In the genomic region with DNA sequence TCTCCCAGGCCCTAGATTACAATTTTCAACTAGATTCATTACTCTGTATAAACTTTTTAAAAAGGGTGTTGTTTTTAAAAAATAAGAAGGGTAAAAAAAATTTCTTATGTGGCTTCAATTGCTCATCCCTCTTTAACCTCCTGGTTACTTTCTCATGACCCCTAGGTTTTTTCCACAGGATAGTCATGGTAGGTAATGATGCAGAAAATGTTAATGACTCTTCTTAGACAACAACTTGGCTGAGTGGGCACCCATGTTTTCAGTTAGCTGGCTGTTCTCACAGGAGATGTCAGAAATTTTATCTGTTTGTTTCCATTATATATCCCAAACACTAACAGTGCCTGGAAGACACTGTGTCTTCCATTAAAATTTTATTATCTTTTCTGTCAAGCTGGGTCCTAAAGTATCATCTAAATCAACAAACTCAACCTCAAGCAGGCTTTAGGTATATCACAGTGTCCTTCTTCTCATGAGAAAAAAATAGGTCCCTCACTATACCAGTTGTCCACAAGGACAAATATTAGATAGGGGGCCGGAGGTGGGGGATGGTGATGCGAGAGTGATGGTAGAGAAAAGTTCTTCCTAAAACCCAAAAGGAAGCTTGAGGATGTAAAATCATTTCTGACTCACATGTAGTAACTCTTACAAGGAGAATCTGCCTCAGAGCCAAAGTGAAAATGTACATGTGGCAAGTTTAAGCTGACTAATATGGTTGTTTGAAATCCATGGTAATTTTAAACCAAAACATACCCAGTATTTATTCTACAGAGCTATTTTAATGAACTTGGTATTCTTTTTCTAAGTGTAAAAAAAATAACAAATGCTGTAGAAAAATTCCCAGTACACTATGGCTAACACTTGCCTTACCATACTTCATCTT, we compare ENCODE assay signal across 17 cellular contexts. TPM values are rescaled to one million over a fixed set of nuclear protein-coding genes. Genes with fewer than 3 reads are reported as not detected.
DNase-seq lines count a peak whose midpoint lies in the region; ATAC-seq and TF ChIP-seq lines count a peak whose summit lies in the region.
"Had no signal": no experiment of that assay in that cellular context is flagged by ENCODE, and none has a peak within 500 bp of the region (broad histone marks: within the 10 kb centered on the region; RNA-seq: fewer than 3 reads in every experiment).

No MANE protein-coding gene starts in this region.

- H3K9me3 Mint-ChIP-seq in CD4-positive, alpha-beta memory T cell = peaks cover 0 to 32% (median 16%) of the 10 kb centered on the region in 8 donors

- TF ChIP-seq EP300 in suprapubic skin (IDR thresholded peaks at IDR 0.05) = no peak

- H3K4me1 Mint-ChIP-seq in CD4-positive, alpha-beta memory T cell = no peaks in the 10 kb centered on the region
- H3K4me1 Mint-ChIP-seq: neural crest cell had no signal

- POLR2A ChIA-PET in CD4-positive, alpha-beta memory T cell (lab: Charles Lee; ENCODE audit: partially characterized antibody) = no interaction called here

- H3K27ac Mint-ChIP-seq in CD4-positive, alpha-beta memory T cell = no peak overlapping the region
- H3K27ac Mint-ChIP-seq: activated naive CD8-positive, alpha-beta T cell had no signal

- no peak overlapping the region for H3K4me2 ChIP-seq in smooth muscle cell

- H2AFZ ChIP-seq in smooth muscle cell (ENCODE audit: low read depth) = no peak overlapping the region

- no peak overlapping the region for H3K4me3 Mint-ChIP-seq in CD4-positive, alpha-beta memory T cell
- H3K4me3 Mint-ChIP-seq: activated naive CD8-positive, alpha-beta T cell; neural crest cell had no signal

- no peaks in the 10 kb centered on the region for H3K27me3 Mint-ChIP-seq in CD4-positive, alpha-beta memory T cell
- H3K27me3 Mint-ChIP-seq: activated naive CD8-positive, alpha-beta T cell had no signal

- no peak for TF ChIP-seq POLR2A in suprapubic skin (IDR thresholded peaks at IDR 0.05)

- peaks cover 81% of the 10 kb centered on the region for H3K79me2 ChIP-seq in smooth muscle cell (ENCODE audit: low read depth)

- H3K4me3 ChIP-seq in ascending aorta = no peak overlapping the region
- H3K4me3 ChIP-seq in foreskin fibroblast (ENCODE audit: low read depth in 1 of 2, low read length in 2 of 2) = no peak overlapping the region
- H3K4me3 ChIP-seq in smooth muscle cell = no peak overlapping the region
- H3K4me3 ChIP-seq in suprapubic skin = no peak overlapping the region
- no peak overlapping the region for H3K4me3 ChIP-seq in CD4-positive, alpha-beta memory T cell (ENCODE audit: low read length in 2 of 2)
- H3K4me3 ChIP-seq: SK-N-MC, transverse colon had no signal

- H3K36me3 Mint-ChIP-seq in CD4-positive, alpha-beta memory T cell = peaks cover 0 to 3% of the 10 kb centered on the region in 2 donors
- H3K36me3 Mint-ChIP-seq: activated naive CD8-positive, alpha-beta T cell had no signal

- WGBS in smooth muscle cell (ENCODE audit: low lambda C conversion rate) = 56% methylated on average over 2 of the region's 2 CpGs
- 98% methylated on average over 2 of the region's 2 CpGs for WGBS in suprapubic skin

- H3K27me3 ChIP-seq in ascending aorta = no peaks in the 10 kb centered on the region
- H3K27me3 ChIP-seq in smooth muscle cell (ENCODE audit: low read depth) = no peaks in the 10 kb centered on the region
- no peaks in the 10 kb centered on the region for H3K27me3 ChIP-seq in suprapubic skin
- no peaks in the 10 kb centered on the region for H3K27me3 ChIP-seq in CD4-positive, alpha-beta memory T cell (ENCODE audit: insufficient read depth, low read length)
- H3K27me3 ChIP-seq: transverse colon had no signal

- H3K27ac ChIP-seq in ascending aorta = peak overlapping the region; percentile 36 to 38
- H3K27ac ChIP-seq in smooth muscle cell (ENCODE audit: low read depth) = peak overlapping the region; percentile 87
- no peak overlapping the region for H3K27ac ChIP-seq in suprapubic skin
- no peak overlapping the region for H3K27ac ChIP-seq in CD4-positive, alpha-beta memory T cell (ENCODE audit: low read depth, low read length)
- H3K27ac ChIP-seq: SK-N-MC, transverse colon had no signal

- intact Hi-C loops in ascending aorta (cut with DNase I) = no loop called here
- intact Hi-C loops in CD4-positive, alpha-beta memory T cell (cut with micrococcal nuclease) = no loop called here

- H3K9me3 ChIP-seq in ascending aorta (peaks cover 0 to 3% of the 10 kb centered on the region in 2 donors), smooth muscle cell (replicated peaks; ENCODE audit: low read depth) (peaks cover 7% of the 10 kb centered on the region), suprapubic skin (no peaks in the 10 kb centered on the region)
- no peaks in the 10 kb centered on the region for H3K9me3 ChIP-seq in CD4-positive, alpha-beta memory T cell (ENCODE audit: control insufficient read depth in 1 of 2, low read length in 2 of 2)
- H3K9me3 ChIP-seq: transverse colon had no signal

- peak; percentile 25 for DNase-seq in NCI-H2171 treated with DMSO at 0.1 percent for 48 hours (lab: John Stamatoyannopoulos, UW)
- DNase-seq in NCI-H2171 (lab: John Stamatoyannopoulos, UW) = no peak
- no peak for DNase-seq in ascending aorta (ENCODE audit: low spot score in 2 of 2)
- DNase-seq in foreskin fibroblast = peak; percentile 65 to 79
- DNase-seq in smooth muscle cell (lab: John Stamatoyannopoulos, UW; ENCODE audit: unreplicated experiment) = no peak
- no peak for DNase-seq in suprapubic skin (ENCODE audit: low spot score in 2 of 2)
- DNase-seq in CD4-positive, alpha-beta memory T cell = no peak
- DNase-seq: 8988T; DMS79; NCI-H2081 treated with DMSO at 0.1 percent for 48 hours; stimulated activated CD4-positive, alpha-beta T cell treated with anti-CD3 and anti-CD28 coated beads, Interleukin-15, amount 100 ng/mL, for 24 hours; transverse colon had no signal

- H3K36me3 ChIP-seq in ascending aorta (peaks cover 3 to 28% of the 10 kb centered on the region in 2 donors), smooth muscle cell (ENCODE audit: low read depth) (peaks cover 47% of the 10 kb centered on the region), suprapubic skin (peaks cover 7% of the 10 kb centered on the region)
- no peaks in the 10 kb centered on the region for H3K36me3 ChIP-seq in CD4-positive, alpha-beta memory T cell (ENCODE audit: insufficient read depth, low read length)

- no peak for ATAC-seq in GM18858 (IDR thresholded peaks at IDR 0.05; ENCODE audit: unreplicated experiment)
- ATAC-seq: left lobe of liver had no signal

- peaks cover 9% of the 10 kb centered on the region for H4K20me1 ChIP-seq in smooth muscle cell (ENCODE audit: low read depth)

- peaks cover 9% of the 10 kb centered on the region for H3F3A ChIP-seq in smooth muscle cell (ENCODE audit: low read depth)

- H3K9ac ChIP-seq in smooth muscle cell (ENCODE audit: low read depth) = peak overlapping the region; percentile 48

- CTCF ChIA-PET in CD4-positive, alpha-beta memory T cell (lab: Charles Lee; ENCODE audit: partially characterized antibody) = no interaction called here

- H3K4me1 ChIP-seq in ascending aorta = peaks cover 0 to 2% of the 10 kb centered on the region in 2 donors
- no peaks in the 10 kb centered on the region for H3K4me1 ChIP-seq in smooth muscle cell (ENCODE audit: low read depth)
- H3K4me1 ChIP-seq in suprapubic skin = no peaks in the 10 kb centered on the region
- no peaks in the 10 kb centered on the region for H3K4me1 ChIP-seq in CD4-positive, alpha-beta memory T cell (ENCODE audit: insufficient read depth, low read length)
- H3K4me1 ChIP-seq: transverse colon had no signal

- TF ChIP-seq CTCF in ascending aorta (IDR thresholded peaks at IDR 0.05) = no peak
- TF ChIP-seq CTCF in foreskin fibroblast (IDR thresholded peaks at IDR 0.05; ENCODE audit: low read depth, low read length) = no peak
- no peak for TF ChIP-seq CTCF in smooth muscle cell (IDR thresholded peaks at IDR 0.05; ENCODE audit: borderline replicate concordance, insufficient read depth, poor library complexity, severe bottlenecking)
- no peak for TF ChIP-seq CTCF in suprapubic skin (IDR thresholded peaks at IDR 0.05)

RNA-seq across cellular contexts. Expression of gene PLOD2, which starts 43.3 kb away (rescaled TPM):
- total RNA-seq in ascending aorta = 41.3 TPM
- 658 and 786 TPM in 2 replicates for total RNA-seq in smooth muscle cell
- polyA plus RNA-seq in smooth muscle cell = 293 and 372 TPM in 2 replicates
- 10 to 100 TPM in 2 of 4 donors, 1 to 10 TPM in 2; 5.3 to 19.0 (median 8.6) TPM for total RNA-seq in suprapubic skin
- not detected for total RNA-seq in CD4-positive, alpha-beta memory T cell
- polyA plus RNA-seq in CD4-positive, alpha-beta memory T cell = not detected

Comparison
In these comparisons a context has a peak if more than half of its experiments do, and no peak if none do; other contexts are left out.
1. DNase-seq: peak in NCI-H2171 treated with DMSO at 0.1 percent for 48 hours (single experiment) and foreskin fibroblast (2 of 2); none in NCI-H2171 (single experiment), ascending aorta (0 of 2), smooth muscle cell (single experiment), suprapubic skin (0 of 2) and CD4-positive, alpha-beta memory T cell (0 of 5).
2. H3K27ac ChIP-seq: peak in ascending aorta (2 of 2) and smooth muscle cell (single experiment); none in suprapubic skin (single experiment) and CD4-positive, alpha-beta memory T cell (single experiment).
3. RNA of gene PLOD2, which starts 43.3 kb away (total RNA-seq): 658 to 786 TPM in smooth muscle cell; 41.3 TPM in ascending aorta (single experiment), 5.3 to 19.0 TPM in suprapubic skin and not detected in CD4-positive, alpha-beta memory T cell; every median in the first group is over 10 times any median in the second.